9 cellular contexts compared by ENCODE assay signal in the genomic region with DNA sequence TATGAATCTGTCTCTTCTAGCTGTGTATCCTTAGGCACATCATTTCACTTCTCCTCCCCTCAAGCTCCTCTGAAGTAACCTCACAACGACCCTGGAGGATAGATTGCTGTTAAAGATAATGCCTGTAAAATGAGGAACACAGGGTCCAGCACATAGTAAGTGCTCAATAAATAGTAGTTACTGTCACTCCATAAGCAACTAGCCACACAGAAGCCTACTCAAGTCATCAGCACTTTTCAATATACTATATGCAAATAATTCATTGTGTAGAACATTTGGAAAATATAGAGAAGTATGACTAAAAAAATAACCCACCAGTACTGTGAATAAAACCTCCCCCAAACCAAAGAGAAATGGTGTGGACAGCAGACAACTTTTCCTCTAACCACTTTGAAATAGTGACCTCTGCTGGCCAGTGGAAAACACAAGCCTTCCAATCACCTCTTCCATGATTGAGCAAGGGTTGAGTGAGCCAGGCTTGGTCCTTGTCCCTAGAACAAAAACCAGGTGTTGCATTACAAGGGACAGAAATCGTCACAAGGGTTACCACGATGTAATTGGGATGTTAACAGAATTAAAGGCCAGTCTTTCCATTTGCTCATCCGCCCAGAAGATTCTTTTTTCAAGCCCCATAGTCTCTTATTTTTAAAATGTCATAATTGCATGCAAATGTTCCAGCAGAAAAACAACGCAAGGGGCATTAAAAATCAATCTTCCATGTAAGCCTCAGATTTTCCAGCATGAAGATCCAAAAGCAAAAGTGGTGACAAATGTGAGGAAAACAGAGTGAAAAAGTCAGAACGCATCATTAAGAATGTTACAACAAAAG. TPM values are rescaled to one million over a fixed set of nuclear protein-coding genes. Genes with fewer than 3 reads are reported as not detected.
DNase-seq lines count a peak whose midpoint lies in the region; ATAC-seq and TF ChIP-seq lines count a peak whose summit lies in the region.
"Had no signal": no experiment of that assay in that cellular context is flagged by ENCODE, and none has a peak within 500 bp of the region (broad histone marks: within the 10 kb centered on the region; RNA-seq: fewer than 3 reads in every experiment).

No MANE protein-coding gene starts in this region.

- no peaks in the 10 kb centered on the region for H3K9me2 ChIP-seq in GM23338 (ENCODE audit: insufficient read depth)

- no peaks in the 10 kb centered on the region; the same call in 2 of the 3 replicates for H3K4me1 Mint-ChIP-seq in GM23338
- no peaks in the 10 kb centered on the region for H3K4me1 Mint-ChIP-seq in brain
- H3K4me1 Mint-ChIP-seq in type B pancreatic cell (ENCODE audit: unreplicated experiment), result no peaks in the 10 kb centered on the region

- no peaks in the 10 kb centered on the region for H3K36me3 ChIP-seq in GM23338 (ENCODE audit: insufficient read depth)

- H3K4me3 Mint-ChIP-seq in GM23338 (no peak overlapping the region), brain (no peak overlapping the region), type B pancreatic cell (no peak overlapping the region)

- DNase-seq in COLO668 (lab: John Stamatoyannopoulos, UW; ENCODE audit: unreplicated experiment) (peak; percentile 44), GM23338 (ENCODE audit: low spot score) (peak; percentile 86), NCI-H526 treated with DMSO at 0.1 percent for 48 hours (lab: John Stamatoyannopoulos, UW) (peak; percentile 18), kidney glomerular epithelial cell (lab: John Stamatoyannopoulos, UW) (peak; percentile 67), type B pancreatic cell (ENCODE audit: extremely low spot score, unreplicated experiment) (no peak), occipital lobe (lab: John Stamatoyannopoulos, UW) (no peak)

- no peaks in the 10 kb centered on the region for H3F3A ChIP-seq in GM23338 (replicated peaks; ENCODE audit: low read depth)

- no peak overlapping the region for H2AFZ ChIP-seq in GM23338

- no peak overlapping the region for H3K4me2 ChIP-seq in GM23338

- no peaks in the 10 kb centered on the region for H4K20me1 ChIP-seq in GM23338 (replicated peaks; ENCODE audit: insufficient read depth)

- H3K79me2 ChIP-seq in GM23338 (replicated peaks; ENCODE audit: insufficient read depth), result no peaks in the 10 kb centered on the region

- H3K9me3 Mint-ChIP-seq in GM23338 (peaks cover 5% of the 10 kb centered on the region; the same call in 1 of the 3 replicates), brain (no peaks in the 10 kb centered on the region), type B pancreatic cell (no peaks in the 10 kb centered on the region)

- H3K4me3 ChIP-seq in GM23338, result no peak overlapping the region
- H3K4me3 ChIP-seq: SK-N-MC had no signal

- H3K27ac ChIP-seq in GM23338 (ENCODE audit: low read depth), result no peak overlapping the region
- H3K27ac ChIP-seq: SK-N-MC had no signal

- H3K27me3 Mint-ChIP-seq in GM23338 (ENCODE audit: insufficient read depth, low read depth, poor library complexity) (peaks cover 6% of the 10 kb centered on the region), brain (peaks cover 16% of the 10 kb centered on the region), type B pancreatic cell (peaks cover 16% of the 10 kb centered on the region)

- peak; percentile 87 to 88 for TF ChIP-seq CTCF in GM23338 (conservative IDR thresholded peaks at IDR 0.05; ENCODE audit: low read depth in 2 of 2)
- peak; percentile 73 to 77 for TF ChIP-seq CTCF in brain (conservative IDR thresholded peaks at IDR 0.05)
- TF ChIP-seq CTCF in type B pancreatic cell (conservative IDR thresholded peaks at IDR 0.05), result peak; percentile 80

- H3K27me3 ChIP-seq in GM23338 (ENCODE audit: insufficient read depth), result no peaks in the 10 kb centered on the region

- H3K36me3 Mint-ChIP-seq in GM23338 (ENCODE audit: low read depth) (peaks cover 6% of the 10 kb centered on the region; the same call in 1 of the 3 replicates), brain (no peaks in the 10 kb centered on the region), type B pancreatic cell (no peaks in the 10 kb centered on the region)

- no peak overlapping the region for H3K27ac Mint-ChIP-seq in GM23338
- H3K27ac Mint-ChIP-seq in brain, result peak overlapping the region in 1 of 5 experiments; percentile 32
- H3K27ac Mint-ChIP-seq in type B pancreatic cell, result no peak overlapping the region

- no peaks in the 10 kb centered on the region for H3K4me1 ChIP-seq in GM23338 (ENCODE audit: insufficient read depth)

- peak; percentile 88 for ATAC-seq in GM23338
- no peak for ATAC-seq in HG02884 (IDR thresholded peaks at IDR 0.05; ENCODE audit: unreplicated experiment)

TF ChIP-seq in GM23338, 12 proteins besides CTCF, POLR2A, EP300 and RAD21 (continues in another document):
- TF ChIP-seq EZH2 (IDR thresholded peaks at IDR 0.05; ENCODE audit: low read depth, unreplicated experiment) (no peak), ZNF114 (CRISPR knock-in tag; IDR thresholded peaks at IDR 0.05) (no peak), NANOG (IDR thresholded peaks at IDR 0.05; ENCODE audit: borderline replicate concordance) (no peak), JUNB (IDR thresholded peaks at IDR 0.05; ENCODE audit: unreplicated experiment) (no peak), ZNF331 (CRISPR knock-in tag; IDR thresholded peaks at IDR 0.05; ENCODE audit: low read depth) (no peak)
- TF ChIP-seq, protein P1, sequence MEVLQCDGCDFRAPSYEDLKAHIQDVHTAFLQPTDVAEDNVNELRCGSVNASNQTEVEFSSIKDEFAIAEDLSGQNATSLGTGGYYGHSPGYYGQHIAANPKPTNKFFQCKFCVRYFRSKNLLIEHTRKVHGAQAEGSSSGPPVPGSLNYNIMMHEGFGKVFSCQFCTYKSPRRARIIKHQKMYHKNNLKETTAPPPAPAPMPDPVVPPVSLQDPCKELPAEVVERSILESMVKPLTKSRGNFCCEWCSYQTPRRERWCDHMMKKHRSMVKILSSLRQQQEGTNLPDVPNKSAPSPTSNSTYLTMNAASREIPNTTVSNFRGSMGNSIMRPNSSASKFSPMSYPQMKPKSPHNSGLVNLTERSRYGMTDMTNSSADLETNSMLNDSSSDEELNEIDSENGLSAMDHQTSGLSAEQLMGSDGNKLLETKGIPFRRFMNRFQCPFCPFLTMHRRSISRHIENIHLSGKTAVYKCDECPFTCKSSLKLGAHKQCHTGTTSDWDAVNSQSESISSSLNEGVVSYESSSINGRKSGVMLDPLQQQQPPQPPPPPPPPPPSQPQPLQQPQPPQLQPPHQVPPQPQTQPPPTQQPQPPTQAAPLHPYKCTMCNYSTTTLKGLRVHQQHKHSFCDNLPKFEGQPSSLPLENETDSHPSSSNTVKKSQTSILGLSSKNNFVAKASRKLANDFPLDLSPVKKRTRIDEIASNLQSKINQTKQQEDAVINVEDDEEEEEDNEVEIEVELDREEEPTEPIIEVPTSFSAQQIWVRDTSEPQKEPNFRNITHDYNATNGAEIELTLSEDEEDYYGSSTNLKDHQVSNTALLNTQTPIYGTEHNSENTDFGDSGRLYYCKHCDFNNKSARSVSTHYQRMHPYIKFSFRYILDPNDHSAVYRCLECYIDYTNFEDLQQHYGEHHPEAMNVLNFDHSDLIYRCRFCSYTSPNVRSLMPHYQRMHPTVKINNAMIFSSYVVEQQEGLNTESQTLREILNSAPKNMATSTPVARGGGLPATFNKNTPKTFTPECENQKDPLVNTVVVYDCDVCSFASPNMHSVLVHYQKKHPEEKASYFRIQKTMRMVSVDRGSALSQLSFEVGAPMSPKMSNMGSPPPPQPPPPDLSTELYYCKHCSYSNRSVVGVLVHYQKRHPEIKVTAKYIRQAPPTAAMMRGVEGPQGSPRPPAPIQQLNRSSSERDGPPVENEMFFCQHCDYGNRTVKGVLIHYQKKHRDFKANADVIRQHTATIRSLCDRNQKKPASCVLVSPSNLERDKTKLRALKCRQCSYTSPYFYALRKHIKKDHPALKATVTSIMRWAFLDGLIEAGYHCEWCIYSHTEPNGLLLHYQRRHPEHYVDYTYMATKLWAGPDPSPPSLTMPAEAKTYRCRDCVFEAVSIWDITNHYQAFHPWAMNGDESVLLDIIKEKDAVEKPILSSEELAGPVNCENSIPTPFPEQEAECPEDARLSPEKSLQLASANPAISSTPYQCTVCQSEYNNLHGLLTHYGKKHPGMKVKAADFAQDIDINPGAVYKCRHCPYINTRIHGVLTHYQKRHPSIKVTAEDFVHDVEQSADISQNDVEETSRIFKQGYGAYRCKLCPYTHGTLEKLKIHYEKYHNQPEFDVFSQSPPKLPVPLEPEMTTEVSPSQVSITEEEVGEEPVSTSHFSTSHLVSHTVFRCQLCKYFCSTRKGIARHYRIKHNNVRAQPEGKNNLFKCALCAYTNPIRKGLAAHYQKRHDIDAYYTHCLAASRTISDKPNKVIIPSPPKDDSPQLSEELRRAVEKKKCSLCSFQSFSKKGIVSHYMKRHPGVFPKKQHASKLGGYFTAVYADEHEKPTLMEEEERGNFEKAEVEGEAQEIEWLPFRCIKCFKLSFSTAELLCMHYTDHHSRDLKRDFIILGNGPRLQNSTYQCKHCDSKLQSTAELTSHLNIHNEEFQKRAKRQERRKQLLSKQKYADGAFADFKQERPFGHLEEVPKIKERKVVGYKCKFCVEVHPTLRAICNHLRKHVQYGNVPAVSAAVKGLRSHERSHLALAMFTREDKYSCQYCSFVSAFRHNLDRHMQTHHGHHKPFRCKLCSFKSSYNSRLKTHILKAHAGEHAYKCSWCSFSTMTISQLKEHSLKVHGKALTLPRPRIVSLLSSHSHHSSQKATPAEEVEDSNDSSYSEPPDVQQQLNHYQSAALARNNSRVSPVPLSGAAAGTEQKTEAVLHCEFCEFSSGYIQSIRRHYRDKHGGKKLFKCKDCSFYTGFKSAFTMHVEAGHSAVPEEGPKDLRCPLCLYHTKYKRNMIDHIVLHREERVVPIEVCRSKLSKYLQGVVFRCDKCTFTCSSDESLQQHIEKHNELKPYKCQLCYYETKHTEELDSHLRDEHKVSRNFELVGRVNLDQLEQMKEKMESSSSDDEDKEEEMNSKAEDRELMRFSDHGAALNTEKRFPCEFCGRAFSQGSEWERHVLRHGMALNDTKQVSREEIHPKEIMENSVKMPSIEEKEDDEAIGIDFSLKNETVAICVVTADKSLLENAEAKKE (CRISPR knock-in tag; IDR thresholded peaks at IDR 0.05), result no peak

RNA-seq across cellular contexts. Expression of a gene that starts 15.7 kb away (rescaled TPM):
- 0.04 and 0.31 TPM in 2 replicates for total RNA-seq in GM23338 (2014; rRNA removed; shearing (Covaris generic))
- polyA plus RNA-seq in GM23338 (2016; fragmentation: Nextera tagmentation; extraction: Ambion mirVana) (0.12 and 0.26 TPM in 2 replicates), brain (ENCODE audit: insufficient read depth, low read depth, low replicate concordance) (0.44 TPM)
- total RNA-seq in type B pancreatic cell (ENCODE audit: low replicate concordance) (0.17 and 2.1 TPM in 2 replicates), occipital lobe (not detected)

Comparison
In these comparisons a context has a peak if more than half of its experiments do, and no peak if none do; other contexts are left out.
1. DNase-seq: peak in COLO668 (single experiment), GM23338 (single experiment), NCI-H526 treated with DMSO at 0.1 percent for 48 hours (single experiment) and kidney glomerular epithelial cell (single experiment); none in type B pancreatic cell (single experiment) and occipital lobe (single experiment).
2. Peak in every context shown above with its lines, with median percentiles within 50 percentile points of each other: CTCF ChIP-seq.